Comparison of ENCODE assay signal across 9 cellular contexts in the genomic region with DNA sequence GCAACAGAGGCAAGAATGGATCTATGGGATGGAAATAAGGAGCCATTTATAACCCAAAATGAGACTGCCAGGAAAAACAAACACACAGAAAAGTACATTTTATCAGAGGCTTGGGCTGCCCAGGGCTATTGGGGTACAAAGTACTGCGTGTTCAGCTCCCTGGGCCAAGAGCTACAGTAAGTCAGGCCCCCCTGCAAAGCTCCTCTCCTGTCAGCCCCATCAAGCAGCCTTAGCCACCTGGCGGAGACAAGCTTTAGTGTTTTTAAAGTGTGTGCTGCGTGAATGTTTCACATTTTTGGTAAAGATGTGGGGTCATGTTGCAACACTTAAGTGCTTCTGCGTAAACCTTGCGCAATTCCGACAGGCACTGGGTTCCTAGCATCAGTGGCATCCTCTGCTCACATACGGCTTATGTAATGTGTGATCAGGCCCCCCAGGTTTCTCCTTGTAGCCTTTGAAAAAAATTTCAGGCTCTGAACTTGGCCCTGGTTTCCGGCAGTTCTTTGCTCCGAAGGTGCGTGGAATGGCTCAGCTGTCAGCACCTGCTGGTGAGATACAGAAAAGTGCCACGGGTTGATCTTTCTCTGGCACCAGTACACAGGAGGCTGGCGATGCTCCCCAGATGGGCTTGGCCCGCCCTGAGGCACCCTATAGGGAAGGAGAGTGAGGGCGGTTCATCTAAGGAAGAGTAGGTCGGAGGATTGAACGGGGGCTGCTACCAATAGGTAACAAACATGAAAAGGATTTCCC.
DNase-seq lines count a peak whose midpoint lies in the region; ATAC-seq and TF ChIP-seq lines count a peak whose summit lies in the region.
"Had no signal": no experiment of that assay in that cellular context is flagged by ENCODE, and none has a peak within 500 bp of the region (broad histone marks: within the 10 kb centered on the region; RNA-seq: fewer than 3 reads in every experiment).

No MANE protein-coding gene starts in this region.

- CTCF ChIA-PET in Caco-2 (lab: Charles Lee): interaction anchor here (0.6 to 1.9 kb wide), 17 partner anchors 11 to 300 kb away, joined by 3 to 10 read pairs (median 4); no protein-coding TSS in a partner anchor

- POLR2A ChIA-PET in Caco-2 (lab: Charles Lee): interaction anchor here (0.7 to 1.1 kb wide), 2 partner anchors 40 to 198 kb away, joined by 3 read pairs; a partner anchor contains a TSS

- TF ChIP-seq CTCF in Caco-2 (IDR thresholded peaks at IDR 0.05; ENCODE audit: insufficient read depth in 1 of 2, low read depth in 1 of 2, low read length in 1 of 2, severe bottlenecking in 1 of 2, unreplicated experiment in 1 of 2) (peak; percentile 57 to 65), omental fat pad (IDR thresholded peaks at IDR 0.05) (peak in 1 of 3 donors; percentile 41)

- peaks cover 8% of the 10 kb centered on the region for H3K9me3 Mint-ChIP-seq in Caco-2 (ENCODE audit: unreplicated experiment)

- no peaks in the 10 kb centered on the region for H3K36me3 ChIP-seq in Caco-2 (ENCODE audit: control insufficient read depth, insufficient read depth, low read length)
- no peaks in the 10 kb centered on the region for H3K36me3 ChIP-seq in HAP-1 (replicated peaks)

- DNase-seq in Caco-2 (peak; percentile 89 to 93), NCI-H226 (peak; percentile 89), omental fat pad (ENCODE audit: low spot score) (peak; percentile 26), D341Med (ENCODE audit: low spot score) (no peak), HAP-1 (ENCODE audit: low spot score in 2 of 2) (no peak)
- DNase-seq in stimulated activated CD4-positive, alpha-beta T cell treated with anti-CD3 and anti-CD28 coated beads, Interleukin-2, amount 100 ng/mL, for 24 hours: no peak
- DNase-seq in activated CD4-positive, alpha-beta T cell treated with anti-CD3 and anti-CD28 coated beads for 4 hours: no peak
- DNase-seq: MM.1S had no signal

- H3K4me3 Mint-ChIP-seq in Caco-2 (ENCODE audit: unreplicated experiment): peak overlapping the region; percentile 37

- H3K4me1 ChIP-seq in Caco-2: peaks cover 36% of the 10 kb centered on the region
- H3K4me1 ChIP-seq in HAP-1: no peaks in the 10 kb centered on the region

- peak overlapping the region; percentile 94 for H3K27ac Mint-ChIP-seq in Caco-2 (ENCODE audit: unreplicated experiment)

- ATAC-seq in esophagus mucosa: peak; percentile 78
- ATAC-seq in omental fat pad (ENCODE audit: low FRiP score): peak; percentile 87

- H3K27me3 Mint-ChIP-seq in Caco-2 (ENCODE audit: insufficient read depth, unreplicated experiment): no peaks in the 10 kb centered on the region

- H3K27me3 ChIP-seq in Caco-2 (replicated peaks; ENCODE audit: control insufficient read depth, insufficient read depth, low read length) (no peaks in the 10 kb centered on the region), HAP-1 (ENCODE audit: low read depth) (no peaks in the 10 kb centered on the region)

- peaks cover 43% of the 10 kb centered on the region for H3K4me1 Mint-ChIP-seq in Caco-2 (ENCODE audit: low read depth, unreplicated experiment)

- intact Hi-C loops in Caco-2 (cut with micrococcal nuclease; ENCODE audit: unreplicated experiment): loop anchor here (1.0 to 10.0 kb wide), 7 partner anchors 25 to 187 kb away; no protein-coding TSS in a partner anchor

- in situ Hi-C loops in HAP-1 (cut with MboI; ENCODE audit: low sequenced_read_pairs): no loop called here

- H3K4me3 ChIP-seq in Caco-2 (ENCODE audit: low read depth, low read length) (no peak overlapping the region), HAP-1 (no peak overlapping the region)

- H3K9me3 ChIP-seq in Caco-2 (no peaks in the 10 kb centered on the region), HAP-1 (no peaks in the 10 kb centered on the region)

- BruUV-seq in Caco-2 (replicated peaks; lab: Mats Ljungman, UMichigan): no TSS peak

- no peaks in the 10 kb centered on the region for H3K36me3 Mint-ChIP-seq in Caco-2 (ENCODE audit: insufficient read depth, unreplicated experiment)

Comparison
In these comparisons a context has a peak if more than half of its experiments do, and no peak if none do; other contexts are left out.
1. DNase-seq: peak in Caco-2 (2 of 2), NCI-H226 (single experiment) and omental fat pad (single experiment); none in D341Med (single experiment), stimulated activated CD4-positive, alpha-beta T cell treated with anti-CD3 and anti-CD28 coated beads, Interleukin-2, amount 100 ng/mL, for 24 hours (0 of 2), HAP-1 (0 of 2) and activated CD4-positive, alpha-beta T cell treated with anti-CD3 and anti-CD28 coated beads for 4 hours (0 of 2).